ENCODE assay signal across 1 cellular context in the genomic region with DNA sequence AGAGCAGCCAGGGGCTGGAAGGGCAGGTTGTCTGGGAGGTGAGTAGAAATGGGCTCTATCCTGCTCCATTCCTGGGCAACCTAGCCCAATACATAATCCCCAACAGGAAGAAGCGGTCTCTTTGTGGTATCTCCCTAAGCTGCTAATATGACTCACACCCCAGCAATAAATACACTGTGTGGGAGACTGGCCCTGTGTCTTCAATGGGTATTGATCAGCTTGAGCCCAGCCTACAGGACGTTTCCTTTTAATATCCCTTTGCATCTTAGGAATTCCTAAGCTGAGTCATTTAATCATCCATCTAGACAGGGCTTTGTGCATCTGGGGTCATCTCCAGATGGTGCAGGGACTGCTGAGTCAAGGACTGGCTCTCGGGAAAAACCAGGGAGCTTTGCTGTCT.
TF ChIP-seq lines count a peak whose summit lies in the region.

No MANE protein-coding gene starts in this region.

TF ChIP-seq in IMR-90, 13 proteins besides CTCF, POLR2A, EP300 and RAD21 (continued from another document):
- no peak for TF ChIP-seq MAFK (IDR thresholded peaks at IDR 0.05; ENCODE audit: low read depth, low read length)
- TF ChIP-seq SMC3 (IDR thresholded peaks at IDR 0.05; ENCODE audit: low read depth, low read length): no peak
- TF ChIP-seq RCOR1 (IDR thresholded peaks at IDR 0.05; ENCODE audit: insufficient replicate concordance, low read length): no peak
